Comparison of ENCODE assay signal across 23 cellular contexts in genomic region chr2:99832921-99833320, GRCh38.
DNase-seq lines count a peak whose midpoint lies in the region; ATAC-seq and TF ChIP-seq lines count a peak whose summit lies in the region.
"Had no signal": no experiment of that assay in that cellular context is flagged by ENCODE, and none has a peak within 500 bp of the region (broad histone marks: within the 10 kb centered on the region; RNA-seq: fewer than 3 reads in every experiment).

No MANE protein-coding gene starts in this region.

- TF ChIP-seq CTCF in neural crest cell (conservative IDR thresholded peaks at IDR 0.05) (no peak), lower lobe of right lung (IDR thresholded peaks at IDR 0.05) (no peak)

- H3K27ac Mint-ChIP-seq in neural crest cell (ENCODE audit: unreplicated experiment) = peak overlapping the region; percentile 89
- H3K27ac Mint-ChIP-seq: CD4-positive, alpha-beta T cell; CD8-positive, alpha-beta memory T cell had no signal

- no peak overlapping the region for H3K27ac ChIP-seq in effector memory CD4-positive, alpha-beta T cell (ENCODE audit: insufficient read depth, low read length, poor library complexity, severe bottlenecking)
- H3K27ac ChIP-seq in lower lobe of right lung = no peak overlapping the region
- H3K27ac ChIP-seq: A549; BLaER1 treated with 17β-estradiol and CSF1 and Interleukin-3, amounts not matched to agents 10 nM and 100 nM; GM23248 had no signal

- H3K27me3 ChIP-seq in effector memory CD4-positive, alpha-beta T cell (replicated peaks; ENCODE audit: control insufficient read depth, insufficient read depth, low read length, poor library complexity, severe bottlenecking) = no peaks in the 10 kb centered on the region
- H3K27me3 ChIP-seq in lower lobe of right lung (ENCODE audit: low read depth) = no peaks in the 10 kb centered on the region
- H3K27me3 ChIP-seq: BE2C; BLaER1 treated with 17β-estradiol and CSF1 and Interleukin-3, amounts not matched to agents 10 nM and 100 nM had no signal

- no peak overlapping the region for H3K4me3 ChIP-seq in effector memory CD4-positive, alpha-beta T cell (ENCODE audit: insufficient read depth, low read depth, low read length, poor library complexity, severe bottlenecking)
- H3K4me3 ChIP-seq in lower lobe of right lung = no peak overlapping the region
- H3K4me3 ChIP-seq: A549; BLaER1 treated with 17β-estradiol and CSF1 and Interleukin-3, amounts not matched to agents 10 nM and 100 nM; GM23248 had no signal

- peaks cover 7% of the 10 kb centered on the region for H3K9me3 Mint-ChIP-seq in neural crest cell

- H3K4me1 ChIP-seq in effector memory CD4-positive, alpha-beta T cell (ENCODE audit: control insufficient read depth, insufficient read depth, low read length, poor library complexity, severe bottlenecking) = no peaks in the 10 kb centered on the region
- H3K4me1 ChIP-seq in lower lobe of right lung = no peaks in the 10 kb centered on the region
- H3K4me1 ChIP-seq: A549, BE2C had no signal

- in situ Hi-C loops in SK-MEL-5 (cut with HindIII; ENCODE audit: low pct_unique_long_range_greater_than_20kb, low sequenced_read_pairs) = no loop called here

- no peaks in the 10 kb centered on the region for H3K27me3 Mint-ChIP-seq in neural crest cell (ENCODE audit: low read depth)
- H3K27me3 Mint-ChIP-seq: CD4-positive, alpha-beta T cell; CD8-positive, alpha-beta memory T cell had no signal

- peak overlapping the region; percentile 24 for H3K4me3 Mint-ChIP-seq in neural crest cell
- H3K4me3 Mint-ChIP-seq: CD14-positive monocyte; CD4-positive, alpha-beta T cell; CD8-positive, alpha-beta memory T cell had no signal

- no peaks in the 10 kb centered on the region for H3K36me3 ChIP-seq in effector memory CD4-positive, alpha-beta T cell (ENCODE audit: control insufficient read depth, insufficient read depth, low read length)
- no peaks in the 10 kb centered on the region for H3K36me3 ChIP-seq in lower lobe of right lung
- H3K36me3 ChIP-seq: BE2C had no signal

- peaks cover 14% of the 10 kb centered on the region for H3K36me3 Mint-ChIP-seq in neural crest cell (ENCODE audit: low read depth)
- H3K36me3 Mint-ChIP-seq: CD8-positive, alpha-beta memory T cell had no signal

- H3K9me3 ChIP-seq in effector memory CD4-positive, alpha-beta T cell (ENCODE audit: control insufficient read depth, low read length) = no peaks in the 10 kb centered on the region
- H3K9me3 ChIP-seq in lower lobe of right lung = no peaks in the 10 kb centered on the region
- H3K9me3 ChIP-seq: A549, BE2C had no signal

- intact Hi-C loops in lower lobe of right lung (cut with DNase I) = no loop called here

- no peak for ATAC-seq in lower lobe of right lung
- ATAC-seq in GM19035 (IDR thresholded peaks at IDR 0.05; ENCODE audit: unreplicated experiment) = no peak
- ATAC-seq: A549 had no signal

- peaks cover 49% of the 10 kb centered on the region for H3K4me1 Mint-ChIP-seq in neural crest cell
- H3K4me1 Mint-ChIP-seq: CD8-positive, alpha-beta memory T cell had no signal

- DNase-seq in COLO829 (ENCODE audit: low spot score) = peak; percentile 45
- DNase-seq in SK-MEL-5 (ENCODE audit: low read depth, low spot score) = peak; percentile 94
- no peak for DNase-seq in neural crest cell (ENCODE audit: low read depth, low spot score)
- no peak for DNase-seq in effector memory CD4-positive, alpha-beta T cell
- no peak for DNase-seq in lower lobe of right lung
- DNase-seq: 8988T; ACHN; AML-193; BE2C; Calu3; CD4-positive, alpha-beta T cell; CD8-positive, alpha-beta memory T cell; COR-L47; DMS53; DMS79 treated with DMSO at 0.1 percent for 48 hours; GF-D8; GM23248; H7; HCEC 1CT had no signal

Comparison
In these comparisons a context has a peak if more than half of its experiments do, and no peak if none do; other contexts are left out.
1. DNase-seq: peak in COLO829 (single experiment) and SK-MEL-5 (single experiment); none in neural crest cell (single experiment), effector memory CD4-positive, alpha-beta T cell (0 of 3) and lower lobe of right lung (single experiment).